8 cellular contexts compared by ENCODE assay signal in genomic region chrX:40468033-40468979, GRCh38.
DNase-seq lines count a peak whose midpoint lies in the region; ATAC-seq and TF ChIP-seq lines count a peak whose summit lies in the region.

No MANE protein-coding gene starts in this region.

- H3K9me3 Mint-ChIP-seq in activated CD4-positive, alpha-beta T cell treated with anti-CD3 and anti-CD28 coated beads, Interleukin-2, amount 10 ng/mL, durations not matched to agents 24 days and 14 days: no peaks in the 10 kb centered on the region
- H3K9me3 Mint-ChIP-seq in nephron: peaks cover 6% of the 10 kb centered on the region

- peak overlapping the region; percentile 62 for H3K27ac Mint-ChIP-seq in activated CD4-positive, alpha-beta T cell treated with anti-CD3 and anti-CD28 coated beads, Interleukin-2, amount 10 ng/mL, durations not matched to agents 24 days and 14 days
- H3K27ac Mint-ChIP-seq in nephron: peak overlapping the region in 1 of 3 experiments; percentile 41

- no peaks in the 10 kb centered on the region for H3K27me3 Mint-ChIP-seq in activated CD4-positive, alpha-beta T cell treated with anti-CD3 and anti-CD28 coated beads, Interleukin-2, amount 10 ng/mL, durations not matched to agents 24 days and 14 days
- peaks cover 5% of the 10 kb centered on the region for H3K27me3 Mint-ChIP-seq in nephron (ENCODE audit: low read depth)

- intact Hi-C loops in activated CD4-positive, alpha-beta T cell treated with anti-CD3 and anti-CD28 coated beads, Interleukin-2, amount 10 ng/mL, durations not matched to agents 24 days and 14 days (cut with micrococcal nuclease): no loop called here

- H3K4me1 Mint-ChIP-seq in activated CD4-positive, alpha-beta T cell treated with anti-CD3 and anti-CD28 coated beads, Interleukin-2, amount 10 ng/mL, durations not matched to agents 24 days and 14 days: peaks cover 32% of the 10 kb centered on the region
- H3K4me1 Mint-ChIP-seq in nephron: peaks cover 34% of the 10 kb centered on the region

- TF ChIP-seq CTCF in nephron (IDR thresholded peaks at IDR 0.05; ENCODE audit: unreplicated experiment in 3 of 3): peak in 2 of 3 experiments; percentile 2 to 50

- DNase-seq in activated gamma-delta T cell treated with Interleukin-2 at 50 U/mL for 16 hours (peak; percentile 12), activated gamma-delta T cell (lab: John Stamatoyannopoulos, UW) (no peak), NCI-H2227 treated with DMSO at 0.1 percent for 48 hours (lab: John Stamatoyannopoulos, UW) (peak; percentile 75)
- peak; percentile 75 for DNase-seq in activated CD4-positive, alpha-beta T cell treated with anti-CD3 and anti-CD28 coated beads, Interleukin-2, amount 10 ng/mL, durations not matched to agents 24 days and 14 days

- peak overlapping the region; percentile 61 for H3K4me3 Mint-ChIP-seq in activated CD4-positive, alpha-beta T cell treated with anti-CD3 and anti-CD28 coated beads, Interleukin-2, amount 10 ng/mL, durations not matched to agents 24 days and 14 days
- H3K4me3 Mint-ChIP-seq in nephron: no peak overlapping the region

- ATAC-seq in HG02884 (IDR thresholded peaks at IDR 0.05; ENCODE audit: unreplicated experiment) (peak; percentile 78), esophagus mucosa (peak; percentile 75), GM18519 (IDR thresholded peaks at IDR 0.05; ENCODE audit: low FRiP score, unreplicated experiment) (no peak)

- no peaks in the 10 kb centered on the region for H3K36me3 Mint-ChIP-seq in activated CD4-positive, alpha-beta T cell treated with anti-CD3 and anti-CD28 coated beads, Interleukin-2, amount 10 ng/mL, durations not matched to agents 24 days and 14 days (ENCODE audit: low read depth)
- no peaks in the 10 kb centered on the region for H3K36me3 Mint-ChIP-seq in nephron (ENCODE audit: low read depth)
